Comparison of ENCODE assay signal across 8 cellular contexts in the genomic region with DNA sequence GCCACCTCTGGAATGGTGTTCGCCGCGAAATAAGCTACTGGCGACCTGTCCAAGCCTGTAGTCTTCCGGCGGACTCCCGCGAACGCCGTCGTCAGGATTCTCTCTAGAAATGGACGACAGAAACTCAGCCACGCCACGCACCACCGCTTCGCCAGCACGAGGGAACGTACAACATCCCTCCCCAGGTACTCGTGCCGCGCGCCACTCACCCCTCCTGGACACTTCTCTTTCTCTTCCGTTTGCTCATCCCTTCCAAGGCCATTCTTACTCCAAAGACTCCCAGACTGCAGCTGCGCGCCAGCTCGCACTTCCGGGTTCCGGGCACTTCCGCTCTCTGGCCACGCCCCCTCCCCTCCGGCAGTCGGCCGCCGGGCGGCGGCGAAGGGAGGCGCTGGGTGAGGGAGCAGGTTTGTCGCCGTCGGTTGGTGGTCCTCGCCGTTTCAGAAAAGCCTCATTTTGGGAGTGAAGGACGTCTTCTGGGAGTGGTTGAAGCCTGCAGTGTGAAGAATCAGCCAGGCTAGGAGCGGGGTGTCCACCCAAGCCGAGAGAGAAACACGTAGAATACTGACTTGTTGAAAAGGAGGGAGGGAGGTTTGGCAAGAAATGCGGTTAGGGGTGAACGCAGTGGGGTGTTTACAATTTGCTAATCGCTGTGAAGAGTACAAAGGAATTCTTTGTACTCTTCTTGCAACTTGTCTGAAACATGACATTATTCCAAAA. TPM values are rescaled to one million over a fixed set of nuclear protein-coding genes. Genes with fewer than 3 reads are reported as not detected.
DNase-seq lines count a peak whose midpoint lies in the region; ATAC-seq and TF ChIP-seq lines count a peak whose summit lies in the region.

A gene with protein sequence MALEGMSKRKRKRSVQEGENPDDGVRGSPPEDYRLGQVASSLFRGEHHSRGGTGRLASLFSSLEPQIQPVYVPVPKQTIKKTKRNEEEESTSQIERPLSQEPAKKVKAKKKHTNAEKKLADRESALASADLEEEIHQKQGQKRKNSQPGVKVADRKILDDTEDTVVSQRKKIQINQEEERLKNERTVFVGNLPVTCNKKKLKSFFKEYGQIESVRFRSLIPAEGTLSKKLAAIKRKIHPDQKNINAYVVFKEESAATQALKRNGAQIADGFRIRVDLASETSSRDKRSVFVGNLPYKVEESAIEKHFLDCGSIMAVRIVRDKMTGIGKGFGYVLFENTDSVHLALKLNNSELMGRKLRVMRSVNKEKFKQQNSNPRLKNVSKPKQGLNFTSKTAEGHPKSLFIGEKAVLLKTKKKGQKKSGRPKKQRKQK (minus strand): TSS at position 286 of the 720 bp plus-strand sequence. CDS start 24 bp downstream, at position 262.

- peak within 1 kb of the TSS; percentile 74 for H3K4me2 ChIP-seq in SK-N-SH

- no peaks in the 10 kb centered on the region for H3K9me3 Mint-ChIP-seq in activated naive CD4-positive, alpha-beta T cell treated with anti-CD3 and anti-CD28 coated beads, Interleukin-2, amount 10 ng/mL, durations not matched to agents 7 days and 5 days

- no peak for TF ChIP-seq EP300 in SK-N-SH (IDR thresholded peaks at IDR 0.05; ENCODE audit: borderline replicate concordance in 1 of 2, low read depth in 1 of 2, low read length in 1 of 2)

- peaks cover 26% of the 10 kb centered on the region for H3K4me1 Mint-ChIP-seq in activated naive CD4-positive, alpha-beta T cell treated with anti-CD3 and anti-CD28 coated beads, Interleukin-2, amount 10 ng/mL, durations not matched to agents 7 days and 5 days

- peak within 1 kb of the TSS; percentile 97 for H3K4me3 Mint-ChIP-seq in activated naive CD4-positive, alpha-beta T cell treated with anti-CD3 and anti-CD28 coated beads, Interleukin-2, amount 10 ng/mL, durations not matched to agents 7 days and 5 days

- peaks cover 15% of the 10 kb centered on the region for H3F3A ChIP-seq in SK-N-SH (replicated peaks; ENCODE audit: insufficient read depth)

- peak within 1 kb of the TSS; percentile 98 for H3K27ac Mint-ChIP-seq in activated naive CD4-positive, alpha-beta T cell treated with anti-CD3 and anti-CD28 coated beads, Interleukin-2, amount 10 ng/mL, durations not matched to agents 7 days and 5 days

- H2AFZ ChIP-seq in SK-N-SH (ENCODE audit: low read depth) = peak within 1 kb of the TSS; percentile 69

- under 1% methylated on average over 45 of the region's 50 CpGs for WGBS in SK-N-SH (ENCODE audit: low lambda C conversion rate)

- peaks cover 46% of the 10 kb centered on the region for H3K79me2 ChIP-seq in SK-N-SH (ENCODE audit: insufficient read depth)

- H3K4me3 ChIP-seq in SK-N-SH (ENCODE audit: low read depth in 2 of 2, low read length in 1 of 2) = peak within 1 kb of the TSS; percentile 70 to 80

- DNase-seq in GM10248 (ENCODE audit: extremely low spot score) (peak; percentile 94), NCI-H1048 (lab: John Stamatoyannopoulos, UW) (peak; percentile 92), SK-N-SH (peak; percentile 93), germinal center (ENCODE audit: low spot score) (peak; percentile 91), non-pigmented ciliary epithelial cell (ENCODE audit: low read depth) (peak; percentile 54), substantia nigra (lab: John Stamatoyannopoulos, UW) (peak; percentile 49 to 93 (median 86))
- peak; percentile 95 for DNase-seq in activated naive CD4-positive, alpha-beta T cell treated with anti-CD3 and anti-CD28 coated beads, Interleukin-2, amount 10 ng/mL, durations not matched to agents 7 days and 5 days

- POLR2A ChIA-PET in GM10248 (lab: Yijun Ruan, JAX) (interaction anchor here (0.6 to 0.7 kb wide), 3 partner anchors 16 to 225 kb away, joined by 3 to 4 read pairs (median 3); a partner anchor contains a TSS), SK-N-SH (lab: Yijun Ruan, JAX) (interaction anchor here (0.5 to 1.4 kb wide), 5 partner anchors 22 to 577 kb away, joined by 3 to 10 read pairs (median 6); a partner anchor contains a TSS)

- CTCF ChIA-PET in GM10248 (lab: Yijun Ruan, JAX) (interaction anchor here (0.7 to 3.7 kb wide), 6 partner anchors 9 to 344 kb away, joined by 3 to 19 read pairs (median 4); no protein-coding TSS in a partner anchor), SK-N-SH (lab: Yijun Ruan, JAX) (interaction anchor here (0.8 to 2.1 kb wide), 3 partner anchors 28 to 254 kb away, joined by 3 to 7 read pairs (median 4); no protein-coding TSS in a partner anchor)
- CTCF ChIA-PET in activated naive CD4-positive, alpha-beta T cell treated with anti-CD3 and anti-CD28 coated beads, Interleukin-2, amount 10 ng/mL, durations not matched to agents 7 days and 5 days (lab: Charles Lee) = interaction anchor here (0.6 to 1.4 kb wide), 4 partner anchors 14 to 255 kb away, joined by 4 to 5 read pairs (median 4); no protein-coding TSS in a partner anchor

- no peaks in the 10 kb centered on the region for H3K9me2 ChIP-seq in SK-N-SH

- no peaks in the 10 kb centered on the region for H3K9me3 ChIP-seq in SK-N-SH

- peaks cover 0 to 10% of the 10 kb centered on the region in 2 experiments; a peak in 1 of 4 replicates for H3K4me1 ChIP-seq in SK-N-SH (ENCODE audit: control insufficient read depth in 1 of 2, insufficient read depth in 2 of 2, low read depth in 1 of 2, low read length in 1 of 2)

- peaks cover 23% of the 10 kb centered on the region for H3K36me3 Mint-ChIP-seq in activated naive CD4-positive, alpha-beta T cell treated with anti-CD3 and anti-CD28 coated beads, Interleukin-2, amount 10 ng/mL, durations not matched to agents 7 days and 5 days

- peak; percentile 97 for ATAC-seq in HG02571 (IDR thresholded peaks at IDR 0.05; ENCODE audit: unreplicated experiment)

- peak; percentile 3 for TF ChIP-seq CTCF in GM10248 (IDR thresholded peaks at IDR 0.05; ENCODE audit: control extremely low read depth, extremely low read depth, low read depth, missing control alignments)
- peak; percentile 12; the same call in 1 of the 2 replicates for TF ChIP-seq CTCF in SK-N-SH (IDR thresholded peaks at IDR 0.05)

- TF ChIP-seq RAD21 in SK-N-SH (IDR thresholded peaks at IDR 0.05; ENCODE audit: low read length) = no peak

- peak within 1 kb of the TSS; percentile 79 for H3K9ac ChIP-seq in SK-N-SH

- peaks cover 25 to 37% of the 10 kb centered on the region in 2 experiments for H3K36me3 ChIP-seq in SK-N-SH (replicated peaks in 1 of 2; ENCODE audit: control insufficient read depth in 1 of 2, insufficient read depth in 2 of 2, low read length in 1 of 2)

- H3K27ac ChIP-seq in SK-N-SH (ENCODE audit: low read depth in 2 of 2, low read length in 1 of 2) (peak within 1 kb of the TSS; percentile 76 to 88), substantia nigra (ENCODE audit: low read depth, low read length, poor library complexity, severe bottlenecking) (peak within 1 kb of the TSS; percentile 94)

- no peaks in the 10 kb centered on the region for H3K27me3 Mint-ChIP-seq in activated naive CD4-positive, alpha-beta T cell treated with anti-CD3 and anti-CD28 coated beads, Interleukin-2, amount 10 ng/mL, durations not matched to agents 7 days and 5 days

- H4K20me1 ChIP-seq in SK-N-SH (ENCODE audit: insufficient read depth) = no peaks in the 10 kb centered on the region

- no peaks in the 10 kb centered on the region for H3K27me3 ChIP-seq in SK-N-SH (ENCODE audit: insufficient read depth)

TF ChIP-seq in SK-N-SH, 30 proteins besides CTCF, POLR2A, EP300 and RAD21 (continues in another document):
- peak; percentile 56; the same call in 1 of the 2 replicates for TF ChIP-seq NRF1 (IDR thresholded peaks at IDR 0.05; ENCODE audit: low read depth, low read length)
- no peak for TF ChIP-seq FOXJ3 (CRISPR knock-in tag; IDR thresholded peaks at IDR 0.05)
- peak; percentile 40; the same call in 1 of the 2 replicates for TF ChIP-seq YY1 (IDR thresholded peaks at IDR 0.05; ENCODE audit: low read depth)
- TF ChIP-seq, protein P1, sequence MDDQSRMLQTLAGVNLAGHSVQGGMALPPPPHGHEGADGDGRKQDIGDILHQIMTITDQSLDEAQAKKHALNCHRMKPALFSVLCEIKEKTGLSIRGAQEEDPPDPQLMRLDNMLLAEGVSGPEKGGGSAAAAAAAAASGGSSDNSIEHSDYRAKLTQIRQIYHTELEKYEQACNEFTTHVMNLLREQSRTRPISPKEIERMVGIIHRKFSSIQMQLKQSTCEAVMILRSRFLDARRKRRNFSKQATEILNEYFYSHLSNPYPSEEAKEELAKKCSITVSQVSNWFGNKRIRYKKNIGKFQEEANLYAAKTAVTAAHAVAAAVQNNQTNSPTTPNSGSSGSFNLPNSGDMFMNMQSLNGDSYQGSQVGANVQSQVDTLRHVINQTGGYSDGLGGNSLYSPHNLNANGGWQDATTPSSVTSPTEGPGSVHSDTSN (IDR thresholded peaks at IDR 0.05) = no peak
- TF ChIP-seq POLR2AphosphoS5 (IDR thresholded peaks at IDR 0.05; ENCODE audit: low read depth, low read length) = peak; percentile 99
- TF ChIP-seq, protein P2, sequence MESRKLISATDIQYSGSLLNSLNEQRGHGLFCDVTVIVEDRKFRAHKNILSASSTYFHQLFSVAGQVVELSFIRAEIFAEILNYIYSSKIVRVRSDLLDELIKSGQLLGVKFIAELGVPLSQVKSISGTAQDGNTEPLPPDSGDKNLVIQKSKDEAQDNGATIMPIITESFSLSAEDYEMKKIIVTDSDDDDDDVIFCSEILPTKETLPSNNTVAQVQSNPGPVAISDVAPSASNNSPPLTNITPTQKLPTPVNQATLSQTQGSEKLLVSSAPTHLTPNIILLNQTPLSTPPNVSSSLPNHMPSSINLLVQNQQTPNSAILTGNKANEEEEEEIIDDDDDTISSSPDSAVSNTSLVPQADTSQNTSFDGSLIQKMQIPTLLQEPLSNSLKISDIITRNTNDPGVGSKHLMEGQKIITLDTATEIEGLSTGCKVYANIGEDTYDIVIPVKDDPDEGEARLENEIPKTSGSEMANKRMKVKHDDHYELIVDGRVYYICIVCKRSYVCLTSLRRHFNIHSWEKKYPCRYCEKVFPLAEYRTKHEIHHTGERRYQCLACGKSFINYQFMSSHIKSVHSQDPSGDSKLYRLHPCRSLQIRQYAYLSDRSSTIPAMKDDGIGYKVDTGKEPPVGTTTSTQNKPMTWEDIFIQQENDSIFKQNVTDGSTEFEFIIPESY (IDR thresholded peaks at IDR 0.05; ENCODE audit: borderline replicate concordance, low read depth) = 0 out of 2 replicates have a peak, but pooled peaks have one; percentile 20
- TF ChIP-seq, protein P3, sequence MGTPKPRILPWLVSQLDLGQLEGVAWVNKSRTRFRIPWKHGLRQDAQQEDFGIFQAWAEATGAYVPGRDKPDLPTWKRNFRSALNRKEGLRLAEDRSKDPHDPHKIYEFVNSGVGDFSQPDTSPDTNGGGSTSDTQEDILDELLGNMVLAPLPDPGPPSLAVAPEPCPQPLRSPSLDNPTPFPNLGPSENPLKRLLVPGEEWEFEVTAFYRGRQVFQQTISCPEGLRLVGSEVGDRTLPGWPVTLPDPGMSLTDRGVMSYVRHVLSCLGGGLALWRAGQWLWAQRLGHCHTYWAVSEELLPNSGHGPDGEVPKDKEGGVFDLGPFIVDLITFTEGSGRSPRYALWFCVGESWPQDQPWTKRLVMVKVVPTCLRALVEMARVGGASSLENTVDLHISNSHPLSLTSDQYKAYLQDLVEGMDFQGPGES (IDR thresholded peaks at IDR 0.05; ENCODE audit: low read depth, low read length) = no peak
- peak; percentile 86 for TF ChIP-seq MXI1 (IDR thresholded peaks at IDR 0.05; ENCODE audit: low read depth, low read length)

RNA-seq across cellular contexts. Expression of the gene that starts here (rescaled TPM):
- polyA plus RNA-seq in SK-N-SH (2012; rRNA removed) = 33.9 and 39.9 TPM in 2 replicates
- polyA plus RNA-seq in SK-N-SH (2012; cell fraction: cytosol; rRNA removed) = 41.2 and 48.8 TPM in 2 replicates
- polyA plus RNA-seq in SK-N-SH (2012; cell fraction: nucleus; rRNA removed) = 32.8 and 43.7 TPM in 2 replicates

Comparison
In these comparisons a context has a peak if more than half of its experiments do, and no peak if none do; other contexts are left out.
1. Peak in every context shown above with its lines: DNase-seq, ATAC-seq, H3K4me3 ChIP-seq and H3K27ac ChIP-seq.